Comparison of ENCODE assay signal across 21 cellular contexts in genomic region chr2:144329472-144329871, GRCh38.
A peak's percentile ranks its signal among the peaks of the same experiment; 100 is the strongest.
DNase-seq lines count a peak whose midpoint lies in the region; ATAC-seq, FAIRE-seq and TF ChIP-seq lines count a peak whose summit lies in the region.
"Had no signal": no experiment of that assay in that cellular context is flagged by ENCODE, and none has a peak within 500 bp of the region (broad histone marks: within the 10 kb centered on the region; RNA-seq: fewer than 3 reads in every experiment).

No MANE protein-coding gene starts in this region.

- H3K27me3 Mint-ChIP-seq in activated naive CD4-positive, alpha-beta T cell treated with anti-CD3 and anti-CD28 coated beads, Interleukin-2, amount 50 U/mL, for 24 hours = no peaks in the 10 kb centered on the region
- peaks cover 1% of the 10 kb centered on the region for H3K27me3 Mint-ChIP-seq in activated naive CD8-positive, alpha-beta T cell treated with anti-CD3 and anti-CD28 coated beads, Interleukin-2, amount 50 U/mL, for 24 hours

- H3K36me3 ChIP-seq in Panc1 (ENCODE audit: control insufficient read depth, insufficient read depth, low read length) = no peaks in the 10 kb centered on the region; the same call in 1 of the 2 replicates
- H3K36me3 ChIP-seq: left lung had no signal

- peaks cover 53% of the 10 kb centered on the region for H3K4me1 Mint-ChIP-seq in activated naive CD4-positive, alpha-beta T cell treated with anti-CD3 and anti-CD28 coated beads, Interleukin-2, amount 50 U/mL, for 24 hours
- peaks cover 83% of the 10 kb centered on the region for H3K4me1 Mint-ChIP-seq in activated naive CD8-positive, alpha-beta T cell treated with anti-CD3 and anti-CD28 coated beads, Interleukin-2, amount 50 U/mL, for 24 hours

- peaks cover 5% of the 10 kb centered on the region for H3K36me3 Mint-ChIP-seq in activated naive CD4-positive, alpha-beta T cell treated with anti-CD3 and anti-CD28 coated beads, Interleukin-2, amount 50 U/mL, for 24 hours
- peaks cover 33% of the 10 kb centered on the region for H3K36me3 Mint-ChIP-seq in activated naive CD8-positive, alpha-beta T cell treated with anti-CD3 and anti-CD28 coated beads, Interleukin-2, amount 50 U/mL, for 24 hours (ENCODE audit: low read depth)

- peak overlapping the region; percentile 26 for H3K27ac Mint-ChIP-seq in activated naive CD4-positive, alpha-beta T cell treated with anti-CD3 and anti-CD28 coated beads, Interleukin-2, amount 50 U/mL, for 24 hours
- peak overlapping the region; percentile 98 for H3K27ac Mint-ChIP-seq in activated naive CD8-positive, alpha-beta T cell treated with anti-CD3 and anti-CD28 coated beads, Interleukin-2, amount 50 U/mL, for 24 hours

- intact Hi-C loops in Panc1 (cut with micrococcal nuclease; ENCODE audit: unreplicated experiment) = no loop called here

- FAIRE-seq in D721Med (lab: Jason Lieb, UNC) = no peak
- FAIRE-seq: bronchial epithelial cell had no signal

- ATAC-seq in Panc1 = no peak
- ATAC-seq in activated naive CD8-positive, alpha-beta T cell treated with anti-CD3 and anti-CD28 coated beads, Interleukin-2, amount 50 U/mL, for 24 hours = no peak
- ATAC-seq in HG03520 (IDR thresholded peaks at IDR 0.05; ENCODE audit: unreplicated experiment) = no peak
- ATAC-seq: left lung, Right ventricle myocardium inferior had no signal

- H3K4me1 ChIP-seq in Panc1 (ENCODE audit: control insufficient read depth, insufficient read depth, low read length) = peaks cover 17% of the 10 kb centered on the region

- POLR2A ChIA-PET in Panc1 (lab: Charles Lee) = no interaction called here

- H3K4me3 ChIP-seq in Panc1 (ENCODE audit: low read depth in 2 of 2, low read length in 2 of 2) = no peak overlapping the region
- H3K4me3 ChIP-seq: BLaER1 treated with 17β-estradiol and CSF1 and Interleukin-3, amounts not matched to agents 10 nM and 100 nM; left lung; skin epidermis had no signal

- H3K9me3 Mint-ChIP-seq in activated naive CD4-positive, alpha-beta T cell treated with anti-CD3 and anti-CD28 coated beads, Interleukin-2, amount 50 U/mL, for 24 hours = no peaks in the 10 kb centered on the region
- peaks cover 4% of the 10 kb centered on the region for H3K9me3 Mint-ChIP-seq in activated naive CD8-positive, alpha-beta T cell treated with anti-CD3 and anti-CD28 coated beads, Interleukin-2, amount 50 U/mL, for 24 hours

- H3K27me3 ChIP-seq in Panc1 (ENCODE audit: control insufficient read depth, insufficient read depth, low read length) = no peaks in the 10 kb centered on the region
- H3K27me3 ChIP-seq: BLaER1 treated with 17β-estradiol and CSF1 and Interleukin-3, amounts not matched to agents 10 nM and 100 nM; left lung had no signal

- no peaks in the 10 kb centered on the region for H3K9me3 ChIP-seq in Panc1 (ENCODE audit: control insufficient read depth, insufficient read depth, low read depth, low read length)
- H3K9me3 ChIP-seq: BLaER1 treated with 17β-estradiol and CSF1 and Interleukin-3, amounts not matched to agents 10 nM and 100 nM; left lung had no signal

- BruUV-seq in Panc1 (replicated peaks; lab: Mats Ljungman, UMichigan) = TSS peak; percentile 43

- no peak overlapping the region for H3K27ac ChIP-seq in Panc1 (ENCODE audit: low read length)
- H3K27ac ChIP-seq in caudate nucleus (ENCODE audit: low read depth, low read length) = no peak overlapping the region
- H3K27ac ChIP-seq: left lung had no signal

- CTCF ChIA-PET in Panc1 (lab: Charles Lee) = no interaction called here

- in situ Hi-C loops in Panc1 (cut with HindIII; ENCODE audit: low pct_unique_long_range_greater_than_20kb, low sequenced_read_pairs) = no loop called here

- H3K4me3 Mint-ChIP-seq in activated naive CD4-positive, alpha-beta T cell treated with anti-CD3 and anti-CD28 coated beads, Interleukin-2, amount 50 U/mL, for 24 hours = no peak overlapping the region
- H3K4me3 Mint-ChIP-seq in activated naive CD8-positive, alpha-beta T cell treated with anti-CD3 and anti-CD28 coated beads, Interleukin-2, amount 50 U/mL, for 24 hours = peak overlapping the region; percentile 91

- no peak for TF ChIP-seq CTCF in Panc1 (IDR thresholded peaks at IDR 0.05)
- TF ChIP-seq CTCF in D721Med (IDR thresholded peaks at IDR 0.05; ENCODE audit: insufficient read depth, missing control alignments) = no peak

- DNase-seq in activated naive CD4-positive, alpha-beta T cell (lab: John Stamatoyannopoulos, UW) = no peak
- DNase-seq in Panc1 (ENCODE audit: low read depth, low spot score) = no peak
- no peak for DNase-seq in activated naive CD8-positive, alpha-beta T cell treated with anti-CD3 and anti-CD28 coated beads, Interleukin-2, amount 50 U/mL, for 24 hours
- DNase-seq in D721Med (ENCODE audit: insufficient read length, low spot score) = no peak
- DNase-seq in caudate nucleus (lab: John Stamatoyannopoulos, UW) = no peak
- DNase-seq: ACHN; activated effector memory CD4-positive, alpha-beta T cell treated with Interleukin-2 at 50 U/mL for 16 hours; EL; hypothalamus; left lung; mesendoderm; NCI-H1417 treated with DMSO at 0.1 percent for 48 hours; NCI-H2081 treated with DMSO at 0.1 percent for 48 hours; NCI-H774; stimulated activated CD4-positive, alpha-beta T cell treated with anti-CD3 and anti-CD28 coated beads, Interleukin-1b, Interleukin-23, amount 100 ng/mL, for 48 hours had no signal
